10 cellular contexts compared by ENCODE assay signal in the genomic region with DNA sequence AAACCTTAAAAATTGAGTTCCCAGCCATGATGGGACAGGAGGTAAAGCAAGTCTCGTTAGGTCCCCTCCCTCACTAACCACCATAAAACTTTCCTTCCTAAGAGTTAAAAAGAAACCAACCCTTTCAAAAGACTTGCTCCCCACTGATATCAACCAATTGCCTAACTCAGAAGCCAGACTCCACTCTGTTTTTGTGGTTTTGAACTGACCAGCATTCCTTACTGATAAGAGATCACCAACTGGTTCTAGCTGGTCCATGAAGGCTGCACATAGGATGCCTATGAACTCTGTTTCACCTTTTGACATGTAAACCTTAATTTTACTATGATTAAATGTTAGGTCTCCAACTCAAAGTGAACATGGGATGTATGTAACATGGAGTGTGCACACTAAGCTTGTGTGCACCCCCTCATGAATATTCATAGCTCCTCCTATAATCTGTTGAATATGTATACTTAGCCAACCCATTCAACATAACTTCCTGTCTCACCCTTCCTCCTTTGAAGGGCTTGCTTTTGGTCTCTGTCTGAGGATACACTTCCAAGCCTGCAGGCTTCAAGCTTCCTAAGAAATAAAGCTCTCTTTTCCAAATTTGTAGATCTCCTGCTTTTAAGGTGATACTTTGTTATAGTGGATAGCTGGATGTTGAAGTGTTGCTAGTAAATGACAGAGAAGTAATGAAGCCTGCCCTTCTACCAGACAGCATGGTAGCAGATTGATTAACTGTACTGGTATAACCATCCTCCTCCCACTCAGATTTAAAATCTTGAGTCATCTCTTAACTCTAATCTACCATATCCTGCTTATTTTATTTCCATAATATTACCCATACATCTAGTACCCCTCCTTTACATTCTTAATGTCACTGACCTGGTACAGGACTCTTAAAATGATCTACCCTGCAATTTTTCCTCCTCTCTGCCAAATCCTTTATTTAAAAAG.
DNase-seq lines count a peak whose midpoint lies in the region; ATAC-seq, FAIRE-seq and TF ChIP-seq lines count a peak whose summit lies in the region.
"Had no signal": no experiment of that assay in that cellular context is flagged by ENCODE, and none has a peak within 500 bp of the region (broad histone marks: within the 10 kb centered on the region; RNA-seq: fewer than 3 reads in every experiment).

No MANE protein-coding gene starts in this region.

- no peak for DNase-seq in GM18507 (ENCODE audit: extremely low spot score, insufficient read length, low read depth)
- DNase-seq in OCI-M1 (lab: John Stamatoyannopoulos, UW) = peak; percentile 93
- DNase-seq in erythroblast (lab: John Stamatoyannopoulos, UW) = peak; percentile 34 to 59
- no peak for DNase-seq in progenitor cell of endocrine pancreas (ENCODE audit: low spot score, unreplicated experiment)
- no peak for DNase-seq in C1 segment of cervical spinal cord (lab: John Stamatoyannopoulos, UW)
- no peak for DNase-seq in NCI-H345 treated with DMSO at 0.1 percent for 48 hours (lab: John Stamatoyannopoulos, UW; ENCODE audit: unreplicated experiment)
- DNase-seq: activated B cell treated with CpG ODN at 0.5 μM for 24 hours, NCI-H1694, stomach had no signal

- H3K27me3 Mint-ChIP-seq in progenitor cell of endocrine pancreas = no peaks in the 10 kb centered on the region
- H3K27me3 Mint-ChIP-seq: activated B cell treated with CpG ODN at 0.5 μM for 24 hours had no signal

- FAIRE-seq in GM18507 (lab: Jason Lieb, UNC) = peak; percentile 45

- peaks cover 9% of the 10 kb centered on the region for H3K36me3 Mint-ChIP-seq in progenitor cell of endocrine pancreas (ENCODE audit: insufficient read depth)

- TF ChIP-seq CTCF in progenitor cell of endocrine pancreas (IDR thresholded peaks at IDR 0.05; ENCODE audit: unreplicated experiment) = no peak

- peaks cover 4% of the 10 kb centered on the region for H3K9me3 Mint-ChIP-seq in progenitor cell of endocrine pancreas (ENCODE audit: low read depth)

- H3K27ac Mint-ChIP-seq in progenitor cell of endocrine pancreas = peak overlapping the region; percentile 47
- H3K27ac Mint-ChIP-seq: activated B cell treated with CpG ODN at 0.5 μM for 24 hours had no signal

- ATAC-seq in HG03025 (IDR thresholded peaks at IDR 0.05; ENCODE audit: low FRiP score, unreplicated experiment) = no peak

- no peak for TF ChIP-seq POLR2A in erythroblast (IDR thresholded peaks at IDR 0.05; ENCODE audit: low read length)

- peaks cover 35% of the 10 kb centered on the region for H3K4me1 Mint-ChIP-seq in progenitor cell of endocrine pancreas (ENCODE audit: low read depth)

- H3K4me3 Mint-ChIP-seq in progenitor cell of endocrine pancreas (ENCODE audit: low read depth) = no peak overlapping the region
- H3K4me3 Mint-ChIP-seq: activated B cell treated with CpG ODN at 0.5 μM for 24 hours had no signal

Comparison
In these comparisons a context has a peak if more than half of its experiments do, and no peak if none do; other contexts are left out.
1. DNase-seq: peak in OCI-M1 (single experiment) and erythroblast (2 of 2); none in GM18507 (single experiment), progenitor cell of endocrine pancreas (single experiment), C1 segment of cervical spinal cord (0 of 14) and NCI-H345 treated with DMSO at 0.1 percent for 48 hours (single experiment).